In genomic region chr1:164534863-164535590, GRCh38 we compare ENCODE assay signal across 19 cellular contexts. TPM values are rescaled to one million over a fixed set of nuclear protein-coding genes. Genes with fewer than 3 reads are reported as not detected.
A peak's percentile ranks its signal among the peaks of the same experiment; 100 is the strongest.
DNase-seq lines count a peak whose midpoint lies in the region; ATAC-seq, FAIRE-seq and TF ChIP-seq lines count a peak whose summit lies in the region.
"Had no signal": no experiment of that assay in that cellular context is flagged by ENCODE, and none has a peak within 500 bp of the region (broad histone marks: within the 10 kb centered on the region; RNA-seq: fewer than 3 reads in every experiment).

No MANE protein-coding gene starts in this region.

- DNase-seq in DMS53 (lab: John Stamatoyannopoulos, UW) (peak; percentile 17), DMS53 treated with DMSO at 0.1 percent for 48 hours (lab: John Stamatoyannopoulos, UW; ENCODE audit: unreplicated experiment) (no peak), left colon (no peak), Calu3 (no peak), H54 (ENCODE audit: insufficient read length, low spot score) (no peak)
- DNase-seq: 8988T, GF-D8, KBM-7, NCI-H1105 treated with DMSO at 0.1 percent for 48 hours, NCI-H187, NCI-H2171, NCI-H526, PC-9 had no signal

- no peak for FAIRE-seq in H54 (lab: Jason Lieb, UNC)
- FAIRE-seq: HepG2 had no signal

- no peak overlapping the region for H3K4me3 Mint-ChIP-seq in Calu3 (ENCODE audit: low read depth, unreplicated experiment)

- TF ChIP-seq CTCF in 22Rv1 (IDR thresholded peaks at IDR 0.05), result peak; percentile 26; the same call in 1 of the 2 replicates
- TF ChIP-seq CTCF in VCaP (conservative IDR thresholded peaks at IDR 0.05), result peak; percentile 58
- no peak for TF ChIP-seq CTCF in Calu3 (IDR thresholded peaks at IDR 0.05; ENCODE audit: unreplicated experiment)

- ATAC-seq in left colon (peak; percentile 84), GM18867 (IDR thresholded peaks at IDR 0.05; ENCODE audit: unreplicated experiment) (no peak)
- ATAC-seq: HepG2 had no signal

- H3K27me3 Mint-ChIP-seq in Calu3 (ENCODE audit: unreplicated experiment), result no peaks in the 10 kb centered on the region

- no peaks in the 10 kb centered on the region for H3K36me3 Mint-ChIP-seq in Calu3 (ENCODE audit: insufficient read depth, unreplicated experiment)

- no peak overlapping the region for H3K27ac Mint-ChIP-seq in Calu3 (ENCODE audit: unreplicated experiment)

- no peak for TF ChIP-seq POLR2A in H54 (IDR thresholded peaks at IDR 0.05; ENCODE audit: low read depth, low read length)

- no peaks in the 10 kb centered on the region for H3K9me3 Mint-ChIP-seq in Calu3 (ENCODE audit: low read depth, unreplicated experiment)

- H3K27ac ChIP-seq in 22Rv1 (no peak overlapping the region), VCaP (peak overlapping the region; percentile 70)
- H3K27ac ChIP-seq: PC-9, RWPE1, SJSA1 had no signal

- intact Hi-C loops in left colon (cut with DNase I, micrococcal nuclease), result no loop called here
- intact Hi-C loops in Calu3 (cut with micrococcal nuclease; ENCODE audit: unreplicated experiment), result no loop called here

- CTCF ChIA-PET in Calu3 (lab: Charles Lee), result interaction anchor here (0.6 kb wide), 1 partner anchor 1206 kb away, joined by 3 read pairs; no protein-coding TSS in a partner anchor

- no peaks in the 10 kb centered on the region for H3K4me1 Mint-ChIP-seq in Calu3 (ENCODE audit: low read depth, unreplicated experiment)

- no TSS peak for BruUV-seq in Calu3 (replicated peaks; lab: Mats Ljungman, UMichigan)

RNA-seq across cellular contexts. Expression of gene PBX1, which starts 24.0 kb away (rescaled TPM):
- total RNA-seq in left colon, result 10 to 100 TPM; 55.4 to 56.2 TPM
- 21.8 and 22.5 TPM in 2 replicates for total RNA-seq in Calu3 (2022)
- total RNA-seq: HepG2 had no signal
